1 cellular context compared by ENCODE assay signal in the genomic region with DNA sequence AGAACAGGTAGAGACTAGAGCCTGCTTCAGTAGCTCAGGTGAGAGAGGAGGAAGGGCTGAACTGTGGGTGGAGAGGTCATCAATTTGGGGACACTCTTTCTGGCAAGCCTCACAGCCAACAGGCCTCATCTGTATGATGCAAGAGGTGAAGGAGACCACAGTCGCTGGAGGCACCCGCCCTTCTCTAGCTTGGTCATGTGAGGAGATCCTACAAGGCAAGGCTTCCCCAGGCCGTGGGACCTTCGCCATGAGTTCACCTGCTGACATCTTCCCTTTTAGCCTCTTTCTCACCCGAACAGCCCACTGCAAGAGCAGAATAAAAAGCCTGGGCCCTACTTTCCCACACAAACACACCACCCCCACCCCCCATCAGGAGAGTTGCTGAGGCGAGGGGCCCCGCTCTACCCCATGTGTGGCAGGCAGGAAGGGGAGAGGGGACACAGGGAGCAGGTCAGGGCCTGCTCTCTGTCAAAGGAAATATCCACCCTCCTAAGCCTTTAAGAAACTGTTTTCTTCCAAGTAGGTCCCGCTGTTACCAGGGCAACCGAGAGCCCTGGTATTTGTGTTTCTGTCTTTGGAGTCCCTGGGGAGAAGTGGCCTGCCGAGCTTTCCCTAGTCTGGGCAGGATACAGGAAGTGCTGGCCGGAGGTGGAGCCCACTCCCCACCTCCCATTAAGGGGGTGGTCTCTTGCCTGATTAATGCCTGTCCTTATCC.
A peak's percentile ranks its signal among the peaks of the same experiment; 100 is the strongest.
TF ChIP-seq lines count a peak whose summit lies in the region.

No MANE protein-coding gene starts in this region.

TF ChIP-seq in GM23338, 12 proteins besides CTCF, POLR2A, EP300 and RAD21:
- TF ChIP-seq, protein P1, sequence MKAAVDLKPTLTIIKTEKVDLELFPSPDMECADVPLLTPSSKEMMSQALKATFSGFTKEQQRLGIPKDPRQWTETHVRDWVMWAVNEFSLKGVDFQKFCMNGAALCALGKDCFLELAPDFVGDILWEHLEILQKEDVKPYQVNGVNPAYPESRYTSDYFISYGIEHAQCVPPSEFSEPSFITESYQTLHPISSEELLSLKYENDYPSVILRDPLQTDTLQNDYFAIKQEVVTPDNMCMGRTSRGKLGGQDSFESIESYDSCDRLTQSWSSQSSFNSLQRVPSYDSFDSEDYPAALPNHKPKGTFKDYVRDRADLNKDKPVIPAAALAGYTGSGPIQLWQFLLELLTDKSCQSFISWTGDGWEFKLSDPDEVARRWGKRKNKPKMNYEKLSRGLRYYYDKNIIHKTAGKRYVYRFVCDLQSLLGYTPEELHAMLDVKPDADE (IDR thresholded peaks at IDR 0.05), result peak; percentile 23; the same call in 1 of the 2 replicates
- no peak for TF ChIP-seq ZNF114 (CRISPR knock-in tag; IDR thresholded peaks at IDR 0.05)
